Comparison of ENCODE assay signal across 19 cellular contexts in genomic region chr4:6354119-6354518, GRCh38.
DNase-seq lines count a peak whose midpoint lies in the region; ATAC-seq, FAIRE-seq and TF ChIP-seq lines count a peak whose summit lies in the region.
"Had no signal": no experiment of that assay in that cellular context is flagged by ENCODE, and none has a peak within 500 bp of the region (broad histone marks: within the 10 kb centered on the region; RNA-seq: fewer than 3 reads in every experiment).

No MANE protein-coding gene starts in this region.

- no peaks in the 10 kb centered on the region for H3K9me3 Mint-ChIP-seq in activated CD4-positive, alpha-beta memory T cell treated with anti-CD3 and anti-CD28 coated beads for 36 hours
- H3K9me3 Mint-ChIP-seq in activated T-cell treated with anti-CD3 and anti-CD28 coated beads, Interleukin-2, amount 50 U/mL, for 72 hours = no peaks in the 10 kb centered on the region

- 14% methylated on average over 8 of the region's 15 CpGs for WGBS in HepG2 (ENCODE audit: low lambda C conversion rate)

- no peak for TF ChIP-seq EP300 in HepG2 (IDR thresholded peaks at IDR 0.05; ENCODE audit: low read depth in 2 of 2, low read length in 2 of 2)
- TF ChIP-seq EP300 in HepG2 (CRISPR knock-in tag; IDR thresholded peaks at IDR 0.05; ENCODE audit: borderline replicate concordance) = no peak

- H3K27ac ChIP-seq in HepG2 (ENCODE audit: extremely low read length, insufficient read depth, low read length) (no peak overlapping the region), upper lobe of right lung (no peak overlapping the region)
- H3K27ac ChIP-seq: 22Rv1, HL-60, RWPE1, SJCRH30 had no signal

- TF ChIP-seq RAD21 in HepG2 (CRISPR knock-in tag; IDR thresholded peaks at IDR 0.05) = no peak

- no peak for TF ChIP-seq POLR2A in HepG2 (IDR thresholded peaks at IDR 0.05; ENCODE audit: insufficient read depth in 1 of 2, low read depth in 2 of 2, low read length in 2 of 2)

- peaks cover 13% of the 10 kb centered on the region for H3K27me3 Mint-ChIP-seq in activated CD4-positive, alpha-beta memory T cell treated with anti-CD3 and anti-CD28 coated beads for 36 hours
- peaks cover 21% of the 10 kb centered on the region for H3K27me3 Mint-ChIP-seq in activated T-cell treated with anti-CD3 and anti-CD28 coated beads, Interleukin-2, amount 50 U/mL, for 72 hours (ENCODE audit: low read depth)

- no peaks in the 10 kb centered on the region for H3K36me3 Mint-ChIP-seq in activated CD4-positive, alpha-beta memory T cell treated with anti-CD3 and anti-CD28 coated beads for 36 hours
- H3K36me3 Mint-ChIP-seq in activated T-cell treated with anti-CD3 and anti-CD28 coated beads, Interleukin-2, amount 50 U/mL, for 72 hours (ENCODE audit: insufficient read depth in 2 of 2) = no peaks in the 10 kb centered on the region
- H3K36me3 Mint-ChIP-seq: CD8-positive, alpha-beta memory T cell had no signal

- no TSS peak for BruUV-seq in HepG2 (replicated peaks; lab: Mats Ljungman, UMichigan)

- FAIRE-seq in HepG2 (lab: Jason Lieb, UNC) = no peak
- FAIRE-seq: GM12892, HTR-8/SVneo had no signal

- H3K4me1 Mint-ChIP-seq in activated CD4-positive, alpha-beta memory T cell treated with anti-CD3 and anti-CD28 coated beads for 36 hours (ENCODE audit: low read depth) = no peaks in the 10 kb centered on the region
- no peaks in the 10 kb centered on the region for H3K4me1 Mint-ChIP-seq in activated T-cell treated with anti-CD3 and anti-CD28 coated beads, Interleukin-2, amount 50 U/mL, for 72 hours (ENCODE audit: low read depth)

- in situ Hi-C loops in HepG2 (cut with HindIII; ENCODE audit: extremely low pct_ligation_motif_present, low pct_unique_long_range_greater_than_20kb) = no loop called here

- ATAC-seq in HepG2 (peak; percentile 55), upper lobe of right lung (peak; percentile 11), HG03439 (IDR thresholded peaks at IDR 0.05; ENCODE audit: unreplicated experiment) (no peak)
- ATAC-seq in activated T-cell treated with anti-CD3 and anti-CD28 coated beads, Interleukin-2, amount 50 U/mL, for 72 hours (replicated peaks in 1 of 2) = no peak

- H3K4me3 ChIP-seq in HepG2 (replicated peaks in 1 of 3; ENCODE audit: insufficient read depth in 1 of 3, low read depth in 2 of 3, low read length in 3 of 3) (no peak overlapping the region), upper lobe of right lung (no peak overlapping the region)
- H3K4me3 ChIP-seq: SJCRH30 had no signal

- peak; percentile 12 for DNase-seq in NCI-H2171 treated with DMSO at 0.1 percent for 48 hours (lab: John Stamatoyannopoulos, UW)
- no peak for DNase-seq in NCI-H2171 (lab: John Stamatoyannopoulos, UW)
- peak; percentile 22 for DNase-seq in NCI-H524 treated with DMSO at 0.1 percent for 48 hours (lab: John Stamatoyannopoulos, UW)
- no peak for DNase-seq in HepG2 (ENCODE audit: low spot score)
- DNase-seq in upper lobe of right lung = no peak
- DNase-seq in activated CD4-positive, alpha-beta memory T cell treated with anti-CD3 and anti-CD28 coated beads for 36 hours = no peak
- no peak for DNase-seq in activated T-cell treated with anti-CD3 and anti-CD28 coated beads, Interleukin-2, amount 50 U/mL, for 72 hours
- DNase-seq: CD8-positive, alpha-beta memory T cell; GF-D8; GOT3; NCI-H1417; NCI-H2029; SJCRH30 had no signal

- H3K4me1 ChIP-seq in HepG2 (ENCODE audit: insufficient read depth, low read length) (no peaks in the 10 kb centered on the region), upper lobe of right lung (no peaks in the 10 kb centered on the region)
- H3K4me1 ChIP-seq: SJCRH30 had no signal

- no peaks in the 10 kb centered on the region for H4K20me1 ChIP-seq in HepG2 (ENCODE audit: insufficient read depth, low read length)

- no peak overlapping the region for H3K4me3 Mint-ChIP-seq in activated CD4-positive, alpha-beta memory T cell treated with anti-CD3 and anti-CD28 coated beads for 36 hours
- H3K4me3 Mint-ChIP-seq in activated T-cell treated with anti-CD3 and anti-CD28 coated beads, Interleukin-2, amount 50 U/mL, for 72 hours = no peak overlapping the region
- H3K4me3 Mint-ChIP-seq: CD8-positive, alpha-beta memory T cell had no signal

- TF ChIP-seq CTCF in HepG2 (CRISPR knock-in tag; IDR thresholded peaks at IDR 0.05) = no peak
- TF ChIP-seq CTCF in upper lobe of right lung (IDR thresholded peaks at IDR 0.05) = no peak

- CTCF ChIA-PET in HepG2 (lab: Yijun Ruan, JAX; ENCODE audit: low intra/inter-chr PET ratio, low total read pairs) = no interaction called here
- CTCF ChIA-PET in activated CD4-positive, alpha-beta memory T cell treated with anti-CD3 and anti-CD28 coated beads for 36 hours (lab: Charles Lee) = no interaction called here

- no peak overlapping the region for H3K9ac ChIP-seq in HepG2 (ENCODE audit: insufficient read depth, low read depth, low read length)

- H3K27ac Mint-ChIP-seq in activated CD4-positive, alpha-beta memory T cell treated with anti-CD3 and anti-CD28 coated beads for 36 hours = no peak overlapping the region
- no peak overlapping the region for H3K27ac Mint-ChIP-seq in activated T-cell treated with anti-CD3 and anti-CD28 coated beads, Interleukin-2, amount 50 U/mL, for 72 hours
- H3K27ac Mint-ChIP-seq: CD8-positive, alpha-beta memory T cell had no signal

- POLR2A ChIA-PET in HepG2 (lab: Yijun Ruan, JAX) = no interaction called here
- POLR2A ChIA-PET in activated CD4-positive, alpha-beta memory T cell treated with anti-CD3 and anti-CD28 coated beads for 36 hours (lab: Charles Lee) = no interaction called here

- H3K4me2 ChIP-seq in HepG2 (ENCODE audit: low read depth, low read length) = no peak overlapping the region

- intact Hi-C loops in HepG2 (cut with micrococcal nuclease; ENCODE audit: unreplicated experiment) = no loop called here
- intact Hi-C loops in upper lobe of right lung (cut with DNase I) = no loop called here
- intact Hi-C loops in activated CD4-positive, alpha-beta memory T cell treated with anti-CD3 and anti-CD28 coated beads for 36 hours (cut with micrococcal nuclease) = no loop called here

- no peak overlapping the region for H2AFZ ChIP-seq in HepG2 (ENCODE audit: low read length)

- no peaks in the 10 kb centered on the region for H3K79me2 ChIP-seq in HepG2 (ENCODE audit: insufficient read depth, low read length)

- H3K36me3 ChIP-seq in HepG2 (replicated peaks in 1 of 2; ENCODE audit: control insufficient read depth in 1 of 2, insufficient read depth in 2 of 2, low read length in 2 of 2) (no peaks in the 10 kb centered on the region), upper lobe of right lung (no peaks in the 10 kb centered on the region)
- H3K36me3 ChIP-seq: SJCRH30 had no signal

- H3K9me3 ChIP-seq in HepG2 (ENCODE audit: low read length) (no peaks in the 10 kb centered on the region), upper lobe of right lung (no peaks in the 10 kb centered on the region)
- H3K9me3 ChIP-seq: SJCRH30 had no signal

- peaks cover 5 to 44% of the 10 kb centered on the region in 2 experiments; a peak in 3 of 5 replicates for H3K27me3 ChIP-seq in HepG2 (ENCODE audit: control insufficient read depth in 1 of 2, insufficient read depth in 2 of 2, low read length in 2 of 2)
- peaks cover 15% of the 10 kb centered on the region for H3K27me3 ChIP-seq in upper lobe of right lung

TF ChIP-seq in HepG2, 621 proteins besides CTCF, POLR2A, EP300 and RAD21:
- TF ChIP-seq SKI (IDR thresholded peaks at IDR 0.05; ENCODE audit: partially characterized antibody) (no peak), GMEB2 (CRISPR knock-in tag; IDR thresholded peaks at IDR 0.05; ENCODE audit: low read depth) (no peak), NFKBIZ (CRISPR knock-in tag; IDR thresholded peaks at IDR 0.05) (no peak)

Comparison
In these comparisons a context has a peak if more than half of its experiments do, and no peak if none do; other contexts are left out.
1. DNase-seq: peak in NCI-H2171 treated with DMSO at 0.1 percent for 48 hours (single experiment) and NCI-H524 treated with DMSO at 0.1 percent for 48 hours (single experiment); none in NCI-H2171 (single experiment), HepG2 (single experiment), upper lobe of right lung (single experiment), activated CD4-positive, alpha-beta memory T cell treated with anti-CD3 and anti-CD28 coated beads for 36 hours (single experiment) and activated T-cell treated with anti-CD3 and anti-CD28 coated beads, Interleukin-2, amount 50 U/mL, for 72 hours (0 of 2).
2. ATAC-seq: peak in HepG2 (single experiment) and upper lobe of right lung (single experiment); none in activated T-cell treated with anti-CD3 and anti-CD28 coated beads, Interleukin-2, amount 50 U/mL, for 72 hours (0 of 2) and HG03439 (single experiment).